In genomic region chr2:99397251-99397920, GRCh38 we compare ENCODE assay signal across 14 cellular contexts.
DNase-seq lines count a peak whose midpoint lies in the region; ATAC-seq and TF ChIP-seq lines count a peak whose summit lies in the region.
"Had no signal": no experiment of that assay in that cellular context is flagged by ENCODE, and none has a peak within 500 bp of the region (broad histone marks: within the 10 kb centered on the region; RNA-seq: fewer than 3 reads in every experiment).

No MANE protein-coding gene starts in this region.

- H3K4me3 ChIP-seq in CD4-positive, CD25-positive, alpha-beta regulatory T cell (ENCODE audit: low read depth, low read length) = no peak overlapping the region
- H3K4me3 ChIP-seq in ovary = no peak overlapping the region

- no peaks in the 10 kb centered on the region for H3K27me3 ChIP-seq in CD4-positive, CD25-positive, alpha-beta regulatory T cell (ENCODE audit: control insufficient read depth, insufficient read depth, low read length)
- H3K27me3 ChIP-seq in ovary = no peaks in the 10 kb centered on the region

- H3K36me3 ChIP-seq in CD4-positive, CD25-positive, alpha-beta regulatory T cell (ENCODE audit: control insufficient read depth, insufficient read depth, low read length) = peaks cover 91% of the 10 kb centered on the region
- no peaks in the 10 kb centered on the region for H3K36me3 ChIP-seq in ovary

- H3K4me1 ChIP-seq in CD4-positive, CD25-positive, alpha-beta regulatory T cell (ENCODE audit: control insufficient read depth, insufficient read depth, low read length, poor library complexity, severe bottlenecking) = no peaks in the 10 kb centered on the region
- H3K4me1 ChIP-seq in ovary (ENCODE audit: insufficient read depth) = no peaks in the 10 kb centered on the region

- intact Hi-C loops in ovary (cut with DNase I) = no loop called here

- no peak for TF ChIP-seq POLR2A in ovary (IDR thresholded peaks at IDR 0.05)

- H3K27me3 Mint-ChIP-seq in CD4-positive, CD25-positive, alpha-beta regulatory T cell = no peaks in the 10 kb centered on the region
- H3K27me3 Mint-ChIP-seq in activated naive CD8-positive, alpha-beta T cell treated with anti-CD3 and anti-CD28 coated beads, Interleukin-2, amount 10 ng/mL, durations not matched to agents 7 days and 5 days = no peaks in the 10 kb centered on the region
- H3K27me3 Mint-ChIP-seq: effector memory CD8-positive, alpha-beta T cell; stimulated activated naive B cell treated with anti-CD40 and anti-IgM and Interleukin-4, amounts not matched to agents 10 μg/mL and 1 μg/mL and 100 μg/mL, for 72 hours had no signal

- no peaks in the 10 kb centered on the region for H3K9me3 Mint-ChIP-seq in CD4-positive, CD25-positive, alpha-beta regulatory T cell
- H3K9me3 Mint-ChIP-seq in activated naive CD8-positive, alpha-beta T cell treated with anti-CD3 and anti-CD28 coated beads, Interleukin-2, amount 10 ng/mL, durations not matched to agents 7 days and 5 days = no peaks in the 10 kb centered on the region
- H3K9me3 Mint-ChIP-seq: effector memory CD8-positive, alpha-beta T cell; stimulated activated naive B cell treated with anti-CD40 and anti-IgM and Interleukin-4, amounts not matched to agents 10 μg/mL and 1 μg/mL and 100 μg/mL, for 72 hours had no signal

- TF ChIP-seq CTCF in ovary (IDR thresholded peaks at IDR 0.05) = no peak

- ATAC-seq in CD4-positive, CD25-positive, alpha-beta regulatory T cell (ENCODE audit: low read depth in 2 of 2) = no peak
- no peak for ATAC-seq in activated naive CD8-positive, alpha-beta T cell treated with anti-CD3 and anti-CD28 coated beads, Interleukin-2, amount 10 ng/mL, durations not matched to agents 7 days and 5 days (ENCODE audit: low read depth)
- ATAC-seq in left lobe of liver = peak; percentile 9
- ATAC-seq in GM18511 (IDR thresholded peaks at IDR 0.05; ENCODE audit: unreplicated experiment) = no peak
- no peak for ATAC-seq in GM21528 (IDR thresholded peaks at IDR 0.05; ENCODE audit: low FRiP score, unreplicated experiment)
- ATAC-seq: effector memory CD8-positive, alpha-beta T cell; sciatic nerve; stimulated activated naive B cell treated with anti-CD40 and anti-IgM and Interleukin-4, amounts not matched to agents 10 μg/mL and 1 μg/mL and 100 μg/mL, for 72 hours had no signal

- no peak overlapping the region for H3K27ac ChIP-seq in CD4-positive, CD25-positive, alpha-beta regulatory T cell (ENCODE audit: insufficient read depth, low read length, poor library complexity, severe bottlenecking)
- no peak overlapping the region for H3K27ac ChIP-seq in ovary
- H3K27ac ChIP-seq: C4-2B had no signal

- POLR2A ChIA-PET in activated naive CD8-positive, alpha-beta T cell treated with anti-CD3 and anti-CD28 coated beads, Interleukin-2, amount 10 ng/mL, durations not matched to agents 7 days and 5 days (lab: Charles Lee) = no interaction called here

- H3K27ac Mint-ChIP-seq in CD4-positive, CD25-positive, alpha-beta regulatory T cell = peak overlapping the region in 2 of 3 donors; percentile 20 to 95
- peak overlapping the region; percentile 59 for H3K27ac Mint-ChIP-seq in activated naive CD8-positive, alpha-beta T cell treated with anti-CD3 and anti-CD28 coated beads, Interleukin-2, amount 10 ng/mL, durations not matched to agents 7 days and 5 days

- TF ChIP-seq EP300 in ovary (IDR thresholded peaks at IDR 0.05) = no peak

- peaks cover 37% of the 10 kb centered on the region for H3K36me3 Mint-ChIP-seq in CD4-positive, CD25-positive, alpha-beta regulatory T cell
- H3K36me3 Mint-ChIP-seq in activated naive CD8-positive, alpha-beta T cell treated with anti-CD3 and anti-CD28 coated beads, Interleukin-2, amount 10 ng/mL, durations not matched to agents 7 days and 5 days = peaks cover 33% of the 10 kb centered on the region

- DNase-seq in CD4-positive, CD25-positive, alpha-beta regulatory T cell = no peak
- peak; percentile 64 for DNase-seq in DMS153 (lab: John Stamatoyannopoulos, UW)
- no peak for DNase-seq in activated naive CD8-positive, alpha-beta T cell treated with anti-CD3 and anti-CD28 coated beads, Interleukin-2, amount 10 ng/mL, durations not matched to agents 7 days and 5 days
- DNase-seq in left lobe of liver (ENCODE audit: low spot score) = no peak
- no peak for DNase-seq in ovary
- DNase-seq: effector memory CD8-positive, alpha-beta T cell; kidney; PC-3; stimulated activated CD4-positive, alpha-beta T cell treated with anti-CD3 and anti-CD28 coated beads, Interleukin-4, amount 100 ng/mL, for 24 hours; stimulated activated naive B cell treated with anti-CD40 and anti-IgM and Interleukin-4, amounts not matched to agents 10 μg/mL and 1 μg/mL and 100 μg/mL, for 72 hours had no signal

- WGBS in ovary, 3 donors = 82 to 84% (median 82%) methylated on average over 3 of the region's 3 CpGs

- no peak overlapping the region for H3K4me3 Mint-ChIP-seq in CD4-positive, CD25-positive, alpha-beta regulatory T cell
- H3K4me3 Mint-ChIP-seq in activated naive CD8-positive, alpha-beta T cell treated with anti-CD3 and anti-CD28 coated beads, Interleukin-2, amount 10 ng/mL, durations not matched to agents 7 days and 5 days = no peak overlapping the region
- H3K4me3 Mint-ChIP-seq: effector memory CD8-positive, alpha-beta T cell; stimulated activated naive B cell treated with anti-CD40 and anti-IgM and Interleukin-4, amounts not matched to agents 10 μg/mL and 1 μg/mL and 100 μg/mL, for 72 hours had no signal

- H3K9me3 ChIP-seq in CD4-positive, CD25-positive, alpha-beta regulatory T cell (ENCODE audit: control insufficient read depth in 2 of 2, low read length in 2 of 2) = no peaks in the 10 kb centered on the region
- no peaks in the 10 kb centered on the region for H3K9me3 ChIP-seq in ovary

- H3K4me1 Mint-ChIP-seq in CD4-positive, CD25-positive, alpha-beta regulatory T cell = peaks cover 0 to 6% (median 0%) of the 10 kb centered on the region in 4 donors
- H3K4me1 Mint-ChIP-seq in activated naive CD8-positive, alpha-beta T cell treated with anti-CD3 and anti-CD28 coated beads, Interleukin-2, amount 10 ng/mL, durations not matched to agents 7 days and 5 days = no peaks in the 10 kb centered on the region
- H3K4me1 Mint-ChIP-seq: stimulated activated naive B cell treated with anti-CD40 and anti-IgM and Interleukin-4, amounts not matched to agents 10 μg/mL and 1 μg/mL and 100 μg/mL, for 72 hours had no signal
